ENCODE assay signal across 8 cellular contexts in the genomic region with DNA sequence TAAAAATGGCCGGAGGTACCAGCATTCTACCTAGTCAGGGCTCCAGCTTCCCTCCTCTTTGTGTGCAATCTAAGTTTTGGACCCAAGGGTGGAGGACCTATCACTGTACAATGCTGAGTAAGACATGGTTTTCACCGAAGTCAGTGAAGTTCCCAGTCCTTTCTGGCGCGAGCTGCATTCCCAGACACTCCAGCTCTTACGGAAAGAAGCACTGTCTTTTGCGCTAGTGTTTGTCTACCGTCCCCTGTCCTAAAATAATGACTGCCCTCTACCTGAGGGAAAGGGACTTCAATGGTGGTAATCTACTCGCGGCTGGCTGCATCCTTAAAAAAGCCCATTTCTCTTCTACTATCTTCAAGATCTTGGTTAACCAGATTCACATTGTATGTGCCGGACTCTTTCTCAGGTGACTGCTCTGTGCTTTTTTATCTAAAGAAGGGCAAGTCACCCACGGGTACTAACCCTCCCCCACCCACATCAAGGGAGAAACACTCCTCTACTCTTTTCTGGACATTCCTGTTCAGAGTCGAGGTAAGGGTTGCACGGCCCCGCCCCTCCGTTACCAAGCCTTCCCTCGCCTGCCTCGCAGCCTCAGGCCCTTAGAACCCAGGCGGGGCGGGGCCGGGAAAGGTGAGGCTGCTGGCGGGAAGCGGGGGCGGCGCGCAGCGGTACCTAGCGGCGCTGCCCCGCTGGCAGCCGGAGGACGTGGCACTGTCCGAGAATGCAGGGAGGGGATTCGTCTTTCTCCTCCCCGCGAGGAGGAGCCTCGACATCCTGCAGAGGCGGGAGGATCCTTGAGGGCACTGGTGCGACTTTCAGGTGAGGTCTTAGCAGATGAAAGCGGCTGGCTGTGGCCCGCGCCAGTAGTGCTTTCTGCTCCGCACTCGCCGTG.
A peak's percentile ranks its signal among the peaks of the same experiment; 100 is the strongest.
DNase-seq lines count a peak whose midpoint lies in the region; ATAC-seq and TF ChIP-seq lines count a peak whose summit lies in the region.
"Not testable (repeated sequence)": the region's sequence is repeated elsewhere in the genome, so short reads cannot be mapped to it uniquely, and the experiment has no call there.

No MANE protein-coding gene starts in this region.

- intact Hi-C loops in left lung (cut with DNase I) = not testable (repeated sequence)

- DNase-seq in AG09319 (ENCODE audit: extremely low read depth, low read depth) (peak; percentile 44), NCI-H526 (lab: John Stamatoyannopoulos, UW) (peak; percentile 95 to 96), coronary artery (ENCODE audit: low spot score) (peak; percentile 81), left lung (peak; percentile 79 to 84)
- peak; percentile 80 for DNase-seq in activated CD4-positive, alpha-beta T cell treated with anti-CD3 and anti-CD28 coated beads, Interleukin-2, amount 10 ng/mL, durations not matched to agents 7 days and 5 days
- DNase-seq in stimulated activated CD4-positive, alpha-beta T cell treated with anti-CD3 and anti-CD28 coated beads, Interleukin-15, amount 100 ng/mL, for 48 hours (ENCODE audit: low read depth in 2 of 2) = peak; percentile 33 to 67

- H3K27me3 Mint-ChIP-seq in activated CD4-positive, alpha-beta T cell treated with anti-CD3 and anti-CD28 coated beads, Interleukin-2, amount 10 ng/mL, durations not matched to agents 7 days and 5 days = not testable (repeated sequence)

- H3K36me3 ChIP-seq in left lung = not testable (repeated sequence)

- peak overlapping the region; percentile 79 for H3K27ac Mint-ChIP-seq in activated CD4-positive, alpha-beta T cell treated with anti-CD3 and anti-CD28 coated beads, Interleukin-2, amount 10 ng/mL, durations not matched to agents 7 days and 5 days

- CTCF ChIA-PET in activated CD4-positive, alpha-beta T cell treated with anti-CD3 and anti-CD28 coated beads, Interleukin-2, amount 10 ng/mL, durations not matched to agents 7 days and 5 days (lab: Charles Lee) = not testable (repeated sequence)

- peak; percentile 67 for ATAC-seq in GM19438 (IDR thresholded peaks at IDR 0.05; ENCODE audit: low read depth, unreplicated experiment)
- ATAC-seq in HG03457 (IDR thresholded peaks at IDR 0.05; ENCODE audit: unreplicated experiment) = peak; percentile 56
- peak; percentile 84 for ATAC-seq in left lung

- not testable (repeated sequence) for H3K27me3 ChIP-seq in left lung

- H3K4me1 Mint-ChIP-seq in activated CD4-positive, alpha-beta T cell treated with anti-CD3 and anti-CD28 coated beads, Interleukin-2, amount 10 ng/mL, durations not matched to agents 7 days and 5 days = peaks cover 17% of the 10 kb centered on the region

- H3K4me3 Mint-ChIP-seq in activated CD4-positive, alpha-beta T cell treated with anti-CD3 and anti-CD28 coated beads, Interleukin-2, amount 10 ng/mL, durations not matched to agents 7 days and 5 days = peak overlapping the region; percentile 75

- H3K27ac ChIP-seq in coronary artery (peak overlapping the region; percentile 46 to 90), left lung (peak overlapping the region; percentile 67 to 70)

- not testable (repeated sequence) for H3K9me3 Mint-ChIP-seq in activated CD4-positive, alpha-beta T cell treated with anti-CD3 and anti-CD28 coated beads, Interleukin-2, amount 10 ng/mL, durations not matched to agents 7 days and 5 days

- TF ChIP-seq CTCF in AG09319 (IDR thresholded peaks at IDR 0.05; ENCODE audit: low read depth, low read length); coronary artery (IDR thresholded peaks at IDR 0.05); left lung (IDR thresholded peaks at IDR 0.05): not testable (repeated sequence)

- H3K9me3 ChIP-seq in left lung = not testable (repeated sequence)

- peak overlapping the region; percentile 80 for H3K4me3 ChIP-seq in coronary artery
- peak overlapping the region; percentile 51 for H3K4me3 ChIP-seq in left lung

- H3K4me1 ChIP-seq in left lung = not testable (repeated sequence)

- POLR2A ChIA-PET in activated CD4-positive, alpha-beta T cell treated with anti-CD3 and anti-CD28 coated beads, Interleukin-2, amount 10 ng/mL, durations not matched to agents 7 days and 5 days (lab: Charles Lee) = not testable (repeated sequence)

- H3K36me3 Mint-ChIP-seq in activated CD4-positive, alpha-beta T cell treated with anti-CD3 and anti-CD28 coated beads, Interleukin-2, amount 10 ng/mL, durations not matched to agents 7 days and 5 days (ENCODE audit: low read depth) = not testable (repeated sequence)

Comparison
In these comparisons a context has a peak if more than half of its experiments do, and no peak if none do; other contexts are left out.
1. Peak in every context shown above with its lines: DNase-seq, ATAC-seq, H3K4me3 ChIP-seq and H3K27ac ChIP-seq.
2. DNase-seq: peak in every context shown above with its lines; median percentile 96 in NCI-H526; 82 in left lung; 81 in coronary artery; 80 in activated CD4-positive, alpha-beta T cell treated with anti-CD3 and anti-CD28 coated beads, Interleukin-2, amount 10 ng/mL, durations not matched to agents 7 days and 5 days; 50 in stimulated activated CD4-positive, alpha-beta T cell treated with anti-CD3 and anti-CD28 coated beads, Interleukin-15, amount 100 ng/mL, for 48 hours; 44 in AG09319.